ENCODE assay signal across 10 cellular contexts in the genomic region with DNA sequence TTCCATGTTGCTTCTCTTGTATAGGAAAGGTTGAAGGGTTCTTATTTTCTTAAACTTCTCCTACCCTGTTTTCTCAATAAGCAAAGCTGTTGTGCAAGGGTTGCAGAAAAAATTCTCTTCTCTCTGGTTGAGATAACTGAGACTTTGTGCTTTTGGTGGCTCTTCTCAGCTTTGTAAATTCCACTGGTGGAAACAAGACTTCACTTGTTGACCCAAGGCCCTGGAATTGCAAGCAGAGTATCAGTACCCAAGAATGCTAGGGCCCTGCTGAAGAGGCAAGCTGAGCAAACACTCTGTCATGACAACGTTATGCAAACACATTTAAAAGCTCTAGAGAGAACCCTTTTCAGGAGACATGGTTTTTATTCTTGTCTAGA.
DNase-seq lines count a peak whose midpoint lies in the region; ATAC-seq and TF ChIP-seq lines count a peak whose summit lies in the region.
"Had no signal": no experiment of that assay in that cellular context is flagged by ENCODE, and none has a peak within 500 bp of the region (broad histone marks: within the 10 kb centered on the region; RNA-seq: fewer than 3 reads in every experiment).

No MANE protein-coding gene starts in this region.

- H3K9me3 ChIP-seq in GM23248 (ENCODE audit: low read depth) (no peaks in the 10 kb centered on the region), right cardiac atrium (ENCODE audit: control insufficient read depth, low read length) (no peaks in the 10 kb centered on the region), spleen (no peaks in the 10 kb centered on the region)

- TF ChIP-seq CTCF in astrocyte of the spinal cord (IDR thresholded peaks at IDR 0.05; ENCODE audit: low read depth, low read length) (no peak), spleen (IDR thresholded peaks at IDR 0.05 in 8 of 11, conservative IDR thresholded peaks at IDR 0.05 in 3 of 11) (no peak)

- H3K27ac ChIP-seq in GM23248: no peak overlapping the region
- H3K27ac ChIP-seq in right cardiac atrium (ENCODE audit: low read length): peak overlapping the region; percentile 90
- H3K27ac ChIP-seq in spleen: peak overlapping the region in 6 of 8 donors; percentile 29 to 68 (median 63)
- H3K27ac ChIP-seq: epithelial cell of prostate had no signal

- H3K4me2 ChIP-seq in GM23248 (ENCODE audit: unreplicated experiment): no peak overlapping the region

- H2AFZ ChIP-seq in GM23248: no peak overlapping the region

- peak; percentile 50 for DNase-seq in GM23248
- DNase-seq in astrocyte of the spinal cord (ENCODE audit: low read depth, low spot score): peak; percentile 25
- no peak for DNase-seq in right cardiac atrium
- no peak for DNase-seq in spleen
- no peak for DNase-seq in NCI-H524 (lab: John Stamatoyannopoulos, UW)
- DNase-seq in GF-D8 (lab: John Stamatoyannopoulos, UW): no peak
- DNase-seq: activated naive CD8-positive, alpha-beta T cell treated with anti-CD3 and anti-CD28 coated beads for 36 hours; MV-4-11 had no signal

- in situ Hi-C loops in GM23248 (cut with MboI) (no loop called here), astrocyte of the spinal cord (cut with HindIII; ENCODE audit: low sequenced_read_pairs) (no loop called here)

- H3K4me1 ChIP-seq in GM23248 (ENCODE audit: insufficient read depth) (peaks cover 13% of the 10 kb centered on the region), right cardiac atrium (ENCODE audit: control insufficient read depth, insufficient read depth, low read length) (peaks cover 14% of the 10 kb centered on the region), spleen (peaks cover 0 to 10% (median 0%) of the 10 kb centered on the region in 6 donors)

- H4K20me1 ChIP-seq in GM23248 (ENCODE audit: insufficient read depth): no peaks in the 10 kb centered on the region

- no peaks in the 10 kb centered on the region for H3K79me2 ChIP-seq in GM23248 (ENCODE audit: insufficient read depth)

- intact Hi-C loops in right cardiac atrium (cut with DNase I): no loop called here
- intact Hi-C loops in spleen (cut with DNase I; ENCODE audit: low total_unique reads): no loop called here

- ATAC-seq in right cardiac atrium (peak; percentile 81 to 87), HG03280 (IDR thresholded peaks at IDR 0.05; ENCODE audit: unreplicated experiment) (no peak)

- WGBS in GM23248 (ENCODE audit: low coverage in 1 of 2, low lambda C conversion rate in 2 of 2, missing lambda C conversion rate in 2 of 2), 2 experiments: 85 to 91% methylated on average over 1 of the region's 1 CpG
- 58% methylated on average over 1 of the region's 1 CpG for WGBS in right cardiac atrium
- 76 to 85% (median 77%) methylated on average over 1 of the region's 1 CpG for WGBS in spleen, 5 donors

- no peak overlapping the region for H3K4me3 ChIP-seq in GM23248
- H3K4me3 ChIP-seq in astrocyte of the spinal cord (ENCODE audit: low read depth, low read length): no peak overlapping the region
- no peak overlapping the region for H3K4me3 ChIP-seq in right cardiac atrium (ENCODE audit: low read length)
- H3K4me3 ChIP-seq in spleen: no peak overlapping the region

- 0 out of 2 replicates have a peak, but pooled peaks cover 3% of the 10 kb centered on the region for H3F3A ChIP-seq in GM23248 (ENCODE audit: insufficient read depth)

- no peak overlapping the region for H3K9ac ChIP-seq in GM23248

- H3K36me3 ChIP-seq in GM23248 (ENCODE audit: low read depth) (no peaks in the 10 kb centered on the region), spleen (peaks cover 0 to 68% (median 11%) of the 10 kb centered on the region in 6 donors)

- no peaks in the 10 kb centered on the region for H3K9me2 ChIP-seq in GM23248 (ENCODE audit: insufficient read depth)

- TF ChIP-seq POLR2A in spleen (IDR thresholded peaks at IDR 0.05): no peak

- H3K27me3 ChIP-seq in GM23248 (replicated peaks; ENCODE audit: insufficient read depth) (no peaks in the 10 kb centered on the region), right cardiac atrium (ENCODE audit: control insufficient read depth, insufficient read depth) (no peaks in the 10 kb centered on the region), spleen (replicated peaks in 1 of 7) (no peaks in the 10 kb centered on the region)

Comparison
In these comparisons a context has a peak if more than half of its experiments do, and no peak if none do; other contexts are left out.
1. DNase-seq: peak in GM23248 (single experiment) and astrocyte of the spinal cord (single experiment); none in right cardiac atrium (0 of 3), spleen (single experiment), NCI-H524 (0 of 2) and GF-D8 (single experiment).